Comparison of ENCODE assay signal across 8 cellular contexts in the genomic region with DNA sequence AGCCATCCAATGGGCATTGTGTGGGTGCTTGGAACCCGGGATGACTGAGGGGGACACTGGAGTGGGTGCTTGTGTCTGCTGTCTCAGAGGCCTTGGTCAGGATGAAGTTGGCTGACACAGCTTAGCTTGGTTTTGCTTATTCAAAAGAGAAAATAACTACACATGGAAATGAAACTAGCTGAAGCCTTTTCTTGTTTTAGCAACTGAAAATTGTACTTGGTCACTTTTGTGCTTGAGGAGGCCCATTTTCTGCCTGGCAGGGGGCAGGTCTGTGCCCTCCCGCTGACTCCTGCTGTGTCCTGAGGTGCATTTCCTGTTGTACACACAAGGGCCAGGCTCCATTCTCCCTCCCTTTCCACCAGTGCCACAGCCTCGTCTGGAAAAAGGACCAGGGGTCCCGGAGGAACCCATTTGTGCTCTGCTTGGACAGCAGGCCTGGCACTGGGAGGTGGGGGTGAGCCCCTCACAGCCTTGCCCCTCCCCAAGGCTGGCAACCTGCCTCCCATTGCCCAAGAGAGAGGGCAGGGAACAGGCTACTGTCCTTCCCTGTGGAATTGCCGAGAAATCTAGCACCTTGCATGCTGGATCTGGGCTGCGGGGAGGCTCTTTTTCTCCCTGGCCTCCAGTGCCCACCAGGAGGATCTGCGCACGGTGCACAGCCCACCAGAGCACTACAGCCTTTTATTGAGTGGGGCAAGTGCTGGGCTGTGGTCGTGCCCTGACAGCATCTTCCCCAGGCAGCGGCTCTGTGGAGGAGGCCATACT. TPM values are rescaled to one million over a fixed set of nuclear protein-coding genes. Genes with fewer than 3 reads are reported as not detected.
DNase-seq lines count a peak whose midpoint lies in the region; ATAC-seq and TF ChIP-seq lines count a peak whose summit lies in the region.
"Had no signal": no experiment of that assay in that cellular context is flagged by ENCODE, and none has a peak within 500 bp of the region (broad histone marks: within the 10 kb centered on the region; RNA-seq: fewer than 3 reads in every experiment).

No MANE protein-coding gene starts in this region.

- peaks cover 44% of the 10 kb centered on the region for H3K36me3 Mint-ChIP-seq in stimulated activated effector memory CD8-positive, alpha-beta T cell treated with anti-CD3 and anti-CD28 coated beads, Interleukin-12 subunit alpha, Interleukin-12 subunit beta, amount 100 ng/mL, for 72 hours

- CTCF ChIA-PET in HEK293 (lab: Yijun Ruan, JAX) = interaction anchor here (1.5 to 3.4 kb wide), 2 partner anchors 102 to 110 kb away, joined by 3 to 47 read pairs; a partner anchor contains a TSS

- H4K20me1 ChIP-seq in OCI-LY3 (ENCODE audit: insufficient read depth, low read length) = no peaks in the 10 kb centered on the region

- H3K27ac Mint-ChIP-seq in stimulated activated effector memory CD8-positive, alpha-beta T cell treated with anti-CD3 and anti-CD28 coated beads, Interleukin-12 subunit alpha, Interleukin-12 subunit beta, amount 100 ng/mL, for 72 hours = peak overlapping the region; percentile 74

- no peaks in the 10 kb centered on the region for H3K27me3 ChIP-seq in OCI-LY3 (ENCODE audit: low read depth, low read length)

- H3K4me3 ChIP-seq in HEK293 (ENCODE audit: low read depth, low read length) = no peak overlapping the region
- H3K4me3 ChIP-seq in OCI-LY3 (ENCODE audit: low read length) = peak overlapping the region; percentile 17; the same call in 1 of the 2 replicates
- H3K4me3 ChIP-seq: K562 had no signal

- no peak overlapping the region for H2AFZ ChIP-seq in OCI-LY3 (ENCODE audit: low read depth, low read length)

- H3K9me3 ChIP-seq in HEK293 (ENCODE audit: control insufficient read depth, insufficient read depth, low read depth, low read length) (no peaks in the 10 kb centered on the region), OCI-LY3 (ENCODE audit: insufficient read depth, low read length) (no peaks in the 10 kb centered on the region)

- peaks cover 0 to 55% of the 10 kb centered on the region in 2 experiments; a peak in 1 of 3 replicates for H3K36me3 ChIP-seq in HEK293 (ENCODE audit: control insufficient read depth in 2 of 2, insufficient read depth in 1 of 2, low read length in 2 of 2)
- H3K36me3 ChIP-seq in OCI-LY3 (replicated peaks; ENCODE audit: low read depth, low read length) = peaks cover 17% of the 10 kb centered on the region

- DNase-seq in stimulated activated effector memory CD8-positive, alpha-beta T cell treated with anti-CD3 and anti-CD28 coated beads, Interleukin-12 subunit alpha, Interleukin-12 subunit beta, amount 100 ng/mL, for 72 hours (ENCODE audit: low spot score in 2 of 2) = no peak
- DNase-seq in stimulated activated naive CD4-positive, alpha-beta T cell (lab: John Stamatoyannopoulos, UW) = no peak
- DNase-seq in SIG-M5 (lab: John Stamatoyannopoulos, UW) = no peak
- no peak for DNase-seq in left lobe of liver (ENCODE audit: low spot score)

- no peaks in the 10 kb centered on the region for H3K79me2 ChIP-seq in OCI-LY3 (ENCODE audit: low read length)

- H3K9ac ChIP-seq in OCI-LY3 (ENCODE audit: low read length) = peak overlapping the region; percentile 42; the same call in 1 of the 2 replicates

- no peaks in the 10 kb centered on the region for H3K9me3 Mint-ChIP-seq in stimulated activated effector memory CD8-positive, alpha-beta T cell treated with anti-CD3 and anti-CD28 coated beads, Interleukin-12 subunit alpha, Interleukin-12 subunit beta, amount 100 ng/mL, for 72 hours

- H3K4me3 Mint-ChIP-seq in stimulated activated effector memory CD8-positive, alpha-beta T cell treated with anti-CD3 and anti-CD28 coated beads, Interleukin-12 subunit alpha, Interleukin-12 subunit beta, amount 100 ng/mL, for 72 hours = no peak overlapping the region

- H3K27ac ChIP-seq in HEK293 (ENCODE audit: extremely low read depth, low read depth, low read length) (no peak overlapping the region), OCI-LY3 (ENCODE audit: low read length) (peak overlapping the region; percentile 67)

- no peak for TF ChIP-seq CTCF in HEK293 (tag by site-specific recombination; IDR thresholded peaks at IDR 0.05)
- TF ChIP-seq CTCF in OCI-LY3 (IDR thresholded peaks at IDR 0.05; ENCODE audit: low read depth, low read length) = no peak

- POLR2A ChIA-PET in HEK293 (lab: Yijun Ruan, JAX) = no interaction called here

- peak; percentile 56 for ATAC-seq in GM19023 (IDR thresholded peaks at IDR 0.05; ENCODE audit: unreplicated experiment)
- no peak for ATAC-seq in stimulated activated effector memory CD8-positive, alpha-beta T cell treated with anti-CD3 and anti-CD28 coated beads, Interleukin-12 subunit alpha, Interleukin-12 subunit beta, amount 100 ng/mL, for 72 hours
- no peak for ATAC-seq in left lobe of liver

- H3K4me1 Mint-ChIP-seq in stimulated activated effector memory CD8-positive, alpha-beta T cell treated with anti-CD3 and anti-CD28 coated beads, Interleukin-12 subunit alpha, Interleukin-12 subunit beta, amount 100 ng/mL, for 72 hours = no peaks in the 10 kb centered on the region

- H3K4me2 ChIP-seq in OCI-LY3 (ENCODE audit: low read length) = peak overlapping the region; percentile 64

- H3K4me1 ChIP-seq in HEK293 (ENCODE audit: control insufficient read depth, insufficient read depth, low read length) (no peaks in the 10 kb centered on the region), OCI-LY3 (ENCODE audit: low read length) (peaks cover 27% of the 10 kb centered on the region)

TF ChIP-seq in HEK293, 187 proteins besides CTCF, POLR2A, EP300 and RAD21:
- no peak for TF ChIP-seq REPIN1 (tag by site-specific recombination; IDR thresholded peaks at IDR 0.05; ENCODE audit: low read depth)
- TF ChIP-seq, protein P1, sequence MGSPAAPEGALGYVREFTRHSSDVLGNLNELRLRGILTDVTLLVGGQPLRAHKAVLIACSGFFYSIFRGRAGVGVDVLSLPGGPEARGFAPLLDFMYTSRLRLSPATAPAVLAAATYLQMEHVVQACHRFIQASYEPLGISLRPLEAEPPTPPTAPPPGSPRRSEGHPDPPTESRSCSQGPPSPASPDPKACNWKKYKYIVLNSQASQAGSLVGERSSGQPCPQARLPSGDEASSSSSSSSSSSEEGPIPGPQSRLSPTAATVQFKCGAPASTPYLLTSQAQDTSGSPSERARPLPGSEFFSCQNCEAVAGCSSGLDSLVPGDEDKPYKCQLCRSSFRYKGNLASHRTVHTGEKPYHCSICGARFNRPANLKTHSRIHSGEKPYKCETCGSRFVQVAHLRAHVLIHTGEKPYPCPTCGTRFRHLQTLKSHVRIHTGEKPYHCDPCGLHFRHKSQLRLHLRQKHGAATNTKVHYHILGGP (tag by site-specific recombination; IDR thresholded peaks at IDR 0.05) = no peak
- no peak for TF ChIP-seq ZNF140 (tag by site-specific recombination; IDR thresholded peaks at IDR 0.05)
- TF ChIP-seq PRDM1 (tag by site-specific recombination; IDR thresholded peaks at IDR 0.05) = no peak
- no peak for TF ChIP-seq ZNF202 (tag by site-specific recombination; IDR thresholded peaks at IDR 0.05; ENCODE audit: borderline replicate concordance)
- no peak for TF ChIP-seq ZNF132 (tag by site-specific recombination; IDR thresholded peaks at IDR 0.05; ENCODE audit: borderline replicate concordance)
- TF ChIP-seq ZNF792 (tag by site-specific recombination; IDR thresholded peaks at IDR 0.05) = no peak
- TF ChIP-seq BCL11A (tag by site-specific recombination; IDR thresholded peaks at IDR 0.05; ENCODE audit: low read depth) = no peak
- TF ChIP-seq GLIS1 (tag by site-specific recombination; IDR thresholded peaks at IDR 0.05) = peak; percentile 83
- TF ChIP-seq ZNF174 (tag by site-specific recombination; IDR thresholded peaks at IDR 0.05) = no peak
- TF ChIP-seq, protein P2, sequence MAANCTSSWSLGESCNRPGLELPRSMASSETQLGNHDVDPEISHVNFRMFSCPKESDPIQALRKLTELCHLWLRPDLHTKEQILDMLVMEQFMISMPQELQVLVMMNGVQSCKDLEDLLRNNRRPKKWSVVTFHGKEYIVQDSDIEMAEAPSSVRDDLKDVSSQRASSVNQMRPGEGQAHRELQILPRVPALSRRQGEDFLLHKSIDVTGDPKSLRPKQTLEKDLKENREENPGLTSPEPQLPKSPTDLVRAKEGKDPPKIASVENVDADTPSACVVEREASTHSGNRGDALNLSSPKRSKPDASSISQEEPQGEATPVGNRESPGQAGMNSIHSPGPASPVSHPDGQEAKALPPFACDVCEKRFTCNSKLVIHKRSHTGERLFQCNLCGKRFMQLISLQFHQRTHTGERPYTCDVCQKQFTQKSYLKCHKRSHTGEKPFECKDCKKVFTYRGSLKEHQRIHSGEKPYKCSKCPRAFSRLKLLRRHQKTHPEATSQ (tag by site-specific recombination; IDR thresholded peaks at IDR 0.05) = no peak
- peak; percentile 86 for TF ChIP-seq ZIC2 (tag by site-specific recombination; IDR thresholded peaks at IDR 0.05)

RNA-seq across cellular contexts. Expression of a gene that starts 49.4 kb away (rescaled TPM):
- 10.3 TPM for total RNA-seq in left lobe of liver
